8 cellular contexts compared by ENCODE assay signal in the genomic region with DNA sequence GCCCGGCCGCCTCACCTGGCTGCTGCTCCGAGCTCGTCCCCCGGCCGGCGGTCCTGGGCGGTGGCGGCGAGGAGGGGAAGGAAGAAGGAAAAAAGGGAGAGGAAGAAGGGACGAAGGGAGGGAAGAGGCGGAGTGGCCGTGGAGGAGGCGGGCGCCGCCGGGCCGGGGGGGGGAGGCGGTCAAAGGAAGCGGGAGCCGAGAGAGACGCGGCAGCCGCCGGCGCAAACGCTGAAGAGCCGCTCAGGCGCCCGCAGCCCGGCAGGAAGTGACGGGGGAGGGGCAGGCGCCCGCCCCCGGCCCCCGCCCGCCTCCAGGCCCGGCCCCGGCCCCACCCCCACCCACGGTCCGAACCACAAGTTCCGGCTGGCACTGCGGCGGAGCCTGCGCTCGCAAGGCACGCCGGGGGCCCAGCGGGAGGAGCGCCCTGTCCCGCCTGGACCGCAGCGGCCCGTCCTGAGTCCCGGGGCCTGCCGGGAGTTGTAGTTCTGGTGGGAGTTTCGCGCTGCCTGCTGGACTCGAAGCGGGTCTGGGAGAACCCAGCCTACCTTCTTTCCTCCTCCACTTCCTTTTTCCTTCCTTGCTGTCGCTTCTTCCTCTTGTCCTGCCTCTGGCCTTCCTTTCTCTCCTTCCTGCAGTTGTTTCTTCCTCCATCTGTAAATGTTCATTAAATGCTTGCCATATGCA. TPM values are rescaled to one million over a fixed set of nuclear protein-coding genes. Genes with fewer than 3 reads are reported as not detected.
DNase-seq lines count a peak whose midpoint lies in the region; ATAC-seq and TF ChIP-seq lines count a peak whose summit lies in the region.

STAU1 (minus strand) TSS at position 234 of the 684 bp plus-strand sequence. CDS start 22,133 bp downstream, outside the sequence.

- H3K4me3 Mint-ChIP-seq in natural killer cell treated with Interleukin-12 subunit alpha and Interleukin-12 subunit beta and Interleukin-15 and Interleukin-18, amount 100 ng/mL, for 72 hours, result peak within 1 kb of the TSS; percentile 100

- H3K9me3 ChIP-seq in MG63, result peaks cover 3% of the 10 kb centered on the region

- H3K27me3 ChIP-seq in H7 (ENCODE audit: control insufficient read depth, insufficient read depth, low read length) (no peaks in the 10 kb centered on the region), MG63 (no peaks in the 10 kb centered on the region)

- H3K36me3 ChIP-seq in H7 (replicated peaks; ENCODE audit: control insufficient read depth, insufficient read depth, low read length) (no peaks in the 10 kb centered on the region), MG63 (peaks cover 33% of the 10 kb centered on the region)

- peak; percentile 99 for ATAC-seq in natural killer cell treated with Interleukin-12 subunit alpha and Interleukin-12 subunit beta and Interleukin-15 and Interleukin-18, amount 100 ng/mL, for 72 hours

- peaks cover 26 to 46% of the 10 kb centered on the region in 2 donors for H3K4me1 Mint-ChIP-seq in natural killer cell treated with Interleukin-12 subunit alpha and Interleukin-12 subunit beta and Interleukin-15 and Interleukin-18, amount 100 ng/mL, for 72 hours (ENCODE audit: low read depth in 2 of 2)

- peaks cover 0 to 2% of the 10 kb centered on the region in 2 donors for H3K27me3 Mint-ChIP-seq in natural killer cell treated with Interleukin-12 subunit alpha and Interleukin-12 subunit beta and Interleukin-15 and Interleukin-18, amount 100 ng/mL, for 72 hours

- H3K4me3 ChIP-seq in H7 (ENCODE audit: insufficient read depth, low read depth, low read length), result peak within 1 kb of the TSS; percentile 75
- H3K4me3 ChIP-seq in MG63, result peak within 1 kb of the TSS; percentile 68
- peak within 1 kb of the TSS; percentile 89 for H3K4me3 ChIP-seq in fibroblast of pulmonary artery (replicated peaks; ENCODE audit: low read depth, low read length)

- no peaks in the 10 kb centered on the region for H3K9me3 Mint-ChIP-seq in natural killer cell treated with Interleukin-12 subunit alpha and Interleukin-12 subunit beta and Interleukin-15 and Interleukin-18, amount 100 ng/mL, for 72 hours

- DNase-seq in ELF-1 (ENCODE audit: low read depth, low spot score) (peak; percentile 95), H7 (peak; percentile 99), MG63 (peak; percentile 99), SHP77 (lab: John Stamatoyannopoulos, UW) (peak; percentile 88 to 95), fibroblast of pulmonary artery (ENCODE audit: low read depth) (peak; percentile 97)
- DNase-seq in activated effector memory CD4-positive, alpha-beta T cell treated with Interleukin-2 at 50 U/mL for 16 hours, result peak; percentile 91
- DNase-seq in natural killer cell treated with Interleukin-12 subunit alpha and Interleukin-12 subunit beta and Interleukin-15 and Interleukin-18, amount 100 ng/mL, for 72 hours (ENCODE audit: low spot score), result peak; percentile 97
- peak; percentile 95 for DNase-seq in stimulated activated naive CD4-positive, alpha-beta T cell treated with Interleukin-2 at 50 U/mL for 16 hours (lab: John Stamatoyannopoulos, UW)

- TF ChIP-seq CTCF in fibroblast of pulmonary artery (IDR thresholded peaks at IDR 0.05; ENCODE audit: low read length, missing control alignments), result no peak

- H3K36me3 Mint-ChIP-seq in natural killer cell treated with Interleukin-12 subunit alpha and Interleukin-12 subunit beta and Interleukin-15 and Interleukin-18, amount 100 ng/mL, for 72 hours, result peaks cover 7% of the 10 kb centered on the region

- H3K27ac Mint-ChIP-seq in natural killer cell treated with Interleukin-12 subunit alpha and Interleukin-12 subunit beta and Interleukin-15 and Interleukin-18, amount 100 ng/mL, for 72 hours, result peak within 1 kb of the TSS; percentile 83 to 94

RNA-seq across cellular contexts. Expression of gene STAU1, which starts in this region (rescaled TPM):
- 56.5 and 70.1 TPM in 2 replicates for total RNA-seq in H7 (2014; rRNA removed; shearing (Covaris generic))
- 80.1 and 94.3 TPM in 2 replicates for total RNA-seq in MG63 (2014; rRNA removed; shearing (Covaris generic); ENCODE audit: low replicate concordance)
- total RNA-seq in natural killer cell treated with Interleukin-12 subunit alpha and Interleukin-12 subunit beta and Interleukin-15 and Interleukin-18, amount 100 ng/mL, for 72 hours, result 10 to 100 TPM; 77.7 to 86.4 TPM

Comparison
In these comparisons a context has a peak if more than half of its experiments do, and no peak if none do; other contexts are left out.
1. Peak in every context shown above with its lines: DNase-seq, ATAC-seq and H3K4me3 ChIP-seq.